In genomic region chr12:122185079-122185478, GRCh38 we compare ENCODE assay signal across 1 cellular context.
A peak's percentile ranks its signal among the peaks of the same experiment; 100 is the strongest.
TF ChIP-seq lines count a peak whose summit lies in the region.

No MANE protein-coding gene starts in this region.

TF ChIP-seq in HepG2, 621 proteins besides CTCF, POLR2A, EP300 and RAD21:
- peak; percentile 83; the same call in 1 of the 2 replicates for TF ChIP-seq ZNF121 (CRISPR knock-in tag; IDR thresholded peaks at IDR 0.05)
- peak; percentile 81 for TF ChIP-seq ZNF770 (CRISPR knock-in tag; IDR thresholded peaks at IDR 0.05)
- TF ChIP-seq HIC2 (CRISPR knock-in tag; IDR thresholded peaks at IDR 0.05; ENCODE audit: low read depth), result no peak
